In genomic region chr19:58150328-58150921, GRCh38 we compare ENCODE assay signal across 8 cellular contexts. TPM values are rescaled to one million over a fixed set of nuclear protein-coding genes. Genes with fewer than 3 reads are reported as not detected.
DNase-seq lines count a peak whose midpoint lies in the region; ATAC-seq, FAIRE-seq and TF ChIP-seq lines count a peak whose summit lies in the region.

Gene ZNF329, minus strand, starts transcription at chr19:58150789. Its CDS starts 21,286 bp downstream, at chr19:58129503.

- peak; percentile 45 for FAIRE-seq in TTC549 (lab: Jason Lieb, UNC)
- FAIRE-seq in K562 (lab: Jason Lieb, UNC) = peak; percentile 55

- H3K4me3 ChIP-seq in K562 (peak within 1 kb of the TSS; percentile 76), iPS DF 6.9 (ENCODE audit: low read length) (peak within 1 kb of the TSS; percentile 71)

- H4K20me1 ChIP-seq in K562 (replicated peaks; ENCODE audit: control insufficient read depth, insufficient read depth, low read length) = no peaks in the 10 kb centered on the region

- H3K27ac ChIP-seq in K562 (ENCODE audit: extremely low read depth, low read depth, low read length) (peak within 1 kb of the TSS; percentile 68; the same call in 2 of the 3 replicates), iPS DF 6.9 (ENCODE audit: low read length) (no peak within 1 kb of the TSS)

- ATAC-seq in HG02588 (IDR thresholded peaks at IDR 0.05; ENCODE audit: unreplicated experiment) = peak; percentile 69
- peak; percentile 86 for ATAC-seq in K562
- peak; percentile 80 for ATAC-seq in sciatic nerve

- H3K4me1 ChIP-seq in K562 (replicated peaks in 1 of 2; ENCODE audit: control insufficient read depth in 2 of 2, insufficient read depth in 2 of 2, low read length in 2 of 2) = peaks cover 0 to 19% of the 10 kb centered on the region in 2 experiments; a peak in 2 of 5 replicates
- no peaks in the 10 kb centered on the region for H3K4me1 ChIP-seq in iPS DF 6.9 (ENCODE audit: control insufficient read depth, insufficient read depth, low read length)

- peak within 1 kb of the TSS; percentile 66 to 85 for H3K9ac ChIP-seq in K562 (ENCODE audit: insufficient read depth in 1 of 2, low read depth in 2 of 2, low read length in 2 of 2)

- H3K4me2 ChIP-seq in K562 (ENCODE audit: insufficient read depth, low read length) = peak within 1 kb of the TSS; percentile 84

- intact Hi-C loops in K562 (cut with micrococcal nuclease) = loop anchor here (10.0 kb wide), 1 partner anchor 1046 kb away; no protein-coding TSS in a partner anchor
- intact Hi-C loops in sciatic nerve (cut with DNase I) = no loop called here

- H3K27me3 ChIP-seq in K562 (ENCODE audit: control insufficient read depth in 2 of 2, insufficient read depth in 2 of 2, low read length in 2 of 2) (no peaks in the 10 kb centered on the region), iPS DF 6.9 (ENCODE audit: control insufficient read depth, insufficient read depth, low read length) (no peaks in the 10 kb centered on the region)

- CTCF ChIA-PET in K562 (lab: Yijun Ruan, JAX; ENCODE audit: low intra/inter-chr PET ratio) = no interaction called here

- TF ChIP-seq CTCF in K562 (IDR thresholded peaks at IDR 0.05 in 2 of 3, conservative IDR thresholded peaks at IDR 0.05 in 1 of 3; ENCODE audit: insufficient read depth in 2 of 3, low read depth in 1 of 3, low read length in 3 of 3) = no peak

- H3K9me3 ChIP-seq in K562 (replicated peaks; ENCODE audit: control insufficient read depth, insufficient read depth, low read depth, low read length) (0 out of 2 replicates have a peak, but pooled peaks cover 2% of the 10 kb centered on the region), iPS DF 6.9 (ENCODE audit: control insufficient read depth, insufficient read depth, low read length) (no peaks in the 10 kb centered on the region)

- TF ChIP-seq POLR2A in K562 (conservative IDR thresholded peaks at IDR 0.05) = peak; percentile 74

- H3K36me3 ChIP-seq in K562 (ENCODE audit: control insufficient read depth, insufficient read depth, low read length) (no peaks in the 10 kb centered on the region), iPS DF 6.9 (ENCODE audit: control insufficient read depth, insufficient read depth, low read length) (no peaks in the 10 kb centered on the region)

- POLR2A ChIA-PET in K562 (lab: Yijun Ruan, JAX) = interaction anchor here (0.7 kb wide), 4 partner anchors 51 to 1255 kb away, joined by 3 to 5 read pairs (median 3); no protein-coding TSS in a partner anchor

- in situ Hi-C loops in K562 (cut with MboI) = loop anchor here (10.0 kb wide), 1 partner anchor 126 kb away; no protein-coding TSS in a partner anchor
- in situ Hi-C loops in KBM-7 (cut with MboI; ENCODE audit: low pct_unique_long_range_greater_than_20kb, low sequenced_read_pairs) = no loop called here

- no peaks in the 10 kb centered on the region for H3K79me2 ChIP-seq in K562 (ENCODE audit: control insufficient read depth, insufficient read depth, low read length)

- TF ChIP-seq RAD21 in K562 (CRISPR knock-in tag; conservative IDR thresholded peaks at IDR 0.05 in 1 of 2, IDR thresholded peaks at IDR 0.05 in 1 of 2) = no peak

- WGBS in K562 (ENCODE audit: insufficient coverage, low coverage, missing lambda C conversion rate) = 8% methylated on average over 59 of the region's 62 CpGs
- WGBS in iPS DF 6.9 (ENCODE audit: insufficient coverage, insufficient read length) = no CpG with 5 or more reads among the region's 62 CpGs

- peak within 1 kb of the TSS; percentile 91 for H2AFZ ChIP-seq in K562 (ENCODE audit: low read depth, low read length)

- TF ChIP-seq EP300 in K562 (IDR thresholded peaks at IDR 0.05; ENCODE audit: low read length) = no peak

- H3K9me1 ChIP-seq in K562 (ENCODE audit: control insufficient read depth, insufficient read depth, low read length) = no peaks in the 10 kb centered on the region

- DNase-seq in GF-D8 (lab: John Stamatoyannopoulos, UW) = peak; percentile 33
- DNase-seq in NCI-H146 treated with DMSO at 0.1 percent for 48 hours (lab: John Stamatoyannopoulos, UW; ENCODE audit: unreplicated experiment) = peak; percentile 53
- DNase-seq in K562 (ENCODE audit: extremely low read depth in 1 of 4, low spot score in 3 of 4) = peak; percentile 84 to 94 (median 90)
- peak; percentile 57 for DNase-seq in iPS DF 6.9 (ENCODE audit: low read depth, low spot score)
- peak; percentile 89 for DNase-seq in sciatic nerve (ENCODE audit: low spot score)
- no peak for DNase-seq in KBM-7

- no TSS peak for BruUV-seq in K562 (replicated peaks; lab: Mats Ljungman, UMichigan)

TF ChIP-seq in K562, 482 proteins besides CTCF, POLR2A, EP300 and RAD21 (continues in another document):
- TF ChIP-seq SIN3B (IDR thresholded peaks at IDR 0.05; ENCODE audit: low read depth) (peak; percentile 45; the same call in 1 of the 2 replicates), ZNF512 (tag; IDR thresholded peaks at IDR 0.05) (no peak), ELF4 (CRISPR knock-in tag; IDR thresholded peaks at IDR 0.05) (no peak), PHB2 (IDR thresholded peaks at IDR 0.05; ENCODE audit: low read depth) (no peak), TAF7 (tag; IDR thresholded peaks at IDR 0.05) (no peak), ELK3 (CRISPR knock-in tag; IDR thresholded peaks at IDR 0.05) (no peak), ZBTB7A (IDR thresholded peaks at IDR 0.05; ENCODE audit: borderline replicate concordance, control insufficient read depth, low read depth, low read length) (peak; percentile 64; the same call in 1 of the 2 replicates), ESRRA (IDR thresholded peaks at IDR 0.05; ENCODE audit: borderline replicate concordance, low read depth) (no peak), MLLT1 (IDR thresholded peaks at IDR 0.05) (no peak), BMI1 (IDR thresholded peaks at IDR 0.05; ENCODE audit: low read length) (no peak), CGGBP1 (CRISPR knock-in tag; IDR thresholded peaks at IDR 0.05) (no peak)

RNA-seq across cellular contexts. Expression of gene ZNF329, which starts in this region (rescaled TPM):
- 3.1 and 5.2 TPM in 2 replicates for total RNA-seq in K562 (2011; cell fraction: chromatin; rRNA removed; ENCODE audit: low replicate concordance)
- 3.5 and 4.1 TPM in 2 replicates for total RNA-seq in K562 (2011; cell fraction: nucleolus; rRNA removed)
- 2.5 and 3.8 TPM in 2 replicates for total RNA-seq in K562 (2011; cell fraction: nucleoplasm; rRNA removed)
- total RNA-seq in K562 (2014; rRNA removed) = 2.0 TPM in 2 replicates
- 3.6 and 4.2 TPM in 2 replicates for total RNA-seq in K562 (2014; rRNA removed; fragmentation: Illumina TruSeq; extraction: Trizol)
- 3.0 and 3.3 TPM in 2 replicates for total RNA-seq in K562 (2015; rRNA removed; fragmentation: Illumina TruSeq; extraction: Trizol)
- total RNA-seq in K562 (2021) = 2.2 TPM in 2 replicates
- polyA plus RNA-seq in K562 (2011; rRNA removed) = 1.2 and 2.4 TPM in 2 replicates
- 0.80 and 0.95 TPM in 2 replicates for polyA plus RNA-seq in K562 (2011; cell fraction: cytosol; rRNA removed)
- 0.55 and 0.87 TPM in 2 replicates for polyA plus RNA-seq in K562 (2011; cell fraction: nucleus; rRNA removed)
- polyA plus RNA-seq in K562 (2012) = 1.4 and 2.7 TPM in 2 replicates
- 2.1 and 2.2 TPM in 2 replicates for polyA plus RNA-seq in K562 (2014; fragmentation: Illumina TruSeq; extraction: Trizol)
- polyA plus RNA-seq in K562 (2014; fragmentation: Nextera tagmentation; extraction: Ambion mirVana) = 1 to 10 TPM in 1 of 2 experiments, under 1 TPM in 1; 0.21 to 1.0 TPM
- polyA plus RNA-seq in K562 (2014; rRNA removed) = 1.2 and 2.0 TPM in 2 replicates
- 2.1 and 4.2 TPM in 2 replicates for polyA minus RNA-seq in K562 (2011; rRNA and poly(A)+ RNA removed)
- 2.0 TPM in 1 of 2 replicates, not detected in the other for polyA minus RNA-seq in K562 (2011; cell fraction: cytosol; rRNA and poly(A)+ RNA removed)
- polyA minus RNA-seq in K562 (2011; cell fraction: nucleus; rRNA and poly(A)+ RNA removed) = 0.67 and 1.00 TPM in 2 replicates
- 11.8 TPM for total RNA-seq in sciatic nerve
